ENCODE assay signal across 27 cellular contexts in the genomic region with DNA sequence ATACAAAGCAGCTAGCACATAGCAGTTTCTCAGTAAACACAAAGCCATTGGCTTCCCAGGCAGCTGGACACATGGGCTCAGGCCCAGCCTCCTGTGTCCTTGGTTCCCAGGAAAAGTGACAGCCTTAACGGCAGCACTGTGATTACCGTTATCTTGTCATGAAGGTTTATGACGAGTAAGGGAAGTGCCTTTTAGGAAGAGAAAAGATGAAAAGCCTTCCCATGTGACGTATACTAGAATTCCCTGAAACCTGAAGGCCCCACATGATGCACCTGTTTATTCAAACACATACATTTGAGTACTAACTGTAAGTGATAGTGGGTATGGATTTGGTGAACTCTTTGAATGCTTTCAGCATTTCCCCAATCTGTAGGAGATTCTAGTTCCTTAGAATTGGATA.
"Had no signal": no experiment of that assay in that cellular context is flagged by ENCODE, and none has a peak within 500 bp of the region (broad histone marks: within the 10 kb centered on the region; RNA-seq: fewer than 3 reads in every experiment).

No MANE protein-coding gene starts in this region.

- H3K4me1 ChIP-seq: colonic mucosa, esophagus muscularis mucosa, esophagus squamous epithelium, foreskin keratinocyte, gastrocnemius medialis, gastroesophageal sphincter, heart left ventricle, heart right ventricle had no signal

- FAIRE-seq: colon, endometrium, endothelial cell of umbilical vein, frontal cortex had no signal

- ATAC-seq: effector memory CD8-positive, alpha-beta T cell; esophagus mucosa; foreskin keratinocyte; gastrocnemius medialis; gastroesophageal sphincter; heart left ventricle; heart right ventricle had no signal

- H3K36me3 ChIP-seq: colonic mucosa, esophagus muscularis mucosa, esophagus squamous epithelium, gastrocnemius medialis, gastroesophageal sphincter, heart left ventricle, heart right ventricle had no signal

- H3K27me3 ChIP-seq: colonic mucosa, dorsolateral prefrontal cortex, esophagus muscularis mucosa, esophagus squamous epithelium, foreskin keratinocyte, gastrocnemius medialis, gastroesophageal sphincter, heart right ventricle had no signal

- H3K4me3 ChIP-seq: colonic mucosa, coronary artery, dorsolateral prefrontal cortex, esophagus muscularis mucosa, esophagus squamous epithelium, gastrocnemius medialis, gastroesophageal sphincter, heart left ventricle, heart right ventricle had no signal

- H3K27ac ChIP-seq: colonic mucosa, coronary artery, dorsolateral prefrontal cortex, epithelial cell of prostate, esophagus muscularis mucosa, esophagus squamous epithelium, foreskin keratinocyte, gastrocnemius medialis, gastroesophageal sphincter, heart left ventricle, heart right ventricle had no signal

- H3K9me3 ChIP-seq: colonic mucosa, esophagus muscularis mucosa, gastrocnemius medialis, gastroesophageal sphincter, heart right ventricle had no signal

- DNase-seq: colonic mucosa; cortex of kidney; dermis blood vessel endothelial cell; dorsolateral prefrontal cortex; effector CD4-positive, alpha-beta T cell; effector CD8-positive, alpha-beta T cell; effector memory CD4-positive, alpha-beta T cell; effector memory CD8-positive, alpha-beta T cell; erythroblast; esophagus squamous epithelium; foreskin fibroblast; foreskin keratinocyte; foreskin melanocyte; gastrocnemius medialis; glutamatergic neuron; head of caudate nucleus; heart left ventricle; heart right ventricle had no signal
